In genomic region chr22:49466926-49467590, GRCh38 we compare ENCODE assay signal across 16 cellular contexts.
"Had no signal": no experiment of that assay in that cellular context is flagged by ENCODE, and none has a peak within 500 bp of the region (broad histone marks: within the 10 kb centered on the region; RNA-seq: fewer than 3 reads in every experiment).

No MANE protein-coding gene starts in this region.

- DNase-seq: activated naive CD4-positive, alpha-beta T cell treated with Interleukin-2 at 50 U/mL for 16 hours; activated T-cell treated with anti-CD3 and anti-CD28 coated beads for 4 hours; anterior cingulate cortex; dorsolateral prefrontal cortex; erythroblast; left lung; mammary epithelial cell; right cardiac atrium; stimulated activated CD4-positive, alpha-beta T cell treated with anti-CD3 and anti-CD28 coated beads, Interleukin-15, amount 100 ng/mL, for 24 hours; stimulated activated CD4-positive, alpha-beta T cell treated with anti-CD3 and anti-CD28 coated beads, Interleukin-4, amount 100 ng/mL, for 1 hour; stimulated activated naive B cell treated with anti-CD40 and anti-IgM and Interleukin-4, amounts not matched to agents 10 μg/mL and 1 μg/mL and 100 μg/mL, for 72 hours; tibial artery had no signal

- H2AFZ ChIP-seq: hepatocyte had no signal

- H3K27me3 ChIP-seq: hepatocyte had no signal

- H3K4me3 ChIP-seq: breast epithelium, hepatocyte, left lung, skin epidermis, tibial artery had no signal

- H3K79me2 ChIP-seq: hepatocyte had no signal

- H3K9me3 ChIP-seq: breast epithelium, left lung, tibial artery had no signal

- H3K27ac ChIP-seq: breast epithelium, hepatocyte, left lung, skin epidermis, tibial artery had no signal

- H3K4me1 ChIP-seq: breast epithelium, left lung, tibial artery had no signal

- ATAC-seq: activated CD4-positive, CD25-positive, alpha-beta regulatory T cell treated with anti-CD3 and anti-CD28 coated beads, Interleukin-2, amount 50 U/mL, for 24 hours; left lung; right cardiac atrium; stimulated activated naive B cell treated with anti-CD40 and anti-IgM and Interleukin-4, amounts not matched to agents 10 μg/mL and 1 μg/mL and 100 μg/mL, for 72 hours had no signal

- H3K36me3 ChIP-seq: breast epithelium, left lung, tibial artery had no signal

- H3K4me2 ChIP-seq: hepatocyte had no signal
